In the genomic region with DNA sequence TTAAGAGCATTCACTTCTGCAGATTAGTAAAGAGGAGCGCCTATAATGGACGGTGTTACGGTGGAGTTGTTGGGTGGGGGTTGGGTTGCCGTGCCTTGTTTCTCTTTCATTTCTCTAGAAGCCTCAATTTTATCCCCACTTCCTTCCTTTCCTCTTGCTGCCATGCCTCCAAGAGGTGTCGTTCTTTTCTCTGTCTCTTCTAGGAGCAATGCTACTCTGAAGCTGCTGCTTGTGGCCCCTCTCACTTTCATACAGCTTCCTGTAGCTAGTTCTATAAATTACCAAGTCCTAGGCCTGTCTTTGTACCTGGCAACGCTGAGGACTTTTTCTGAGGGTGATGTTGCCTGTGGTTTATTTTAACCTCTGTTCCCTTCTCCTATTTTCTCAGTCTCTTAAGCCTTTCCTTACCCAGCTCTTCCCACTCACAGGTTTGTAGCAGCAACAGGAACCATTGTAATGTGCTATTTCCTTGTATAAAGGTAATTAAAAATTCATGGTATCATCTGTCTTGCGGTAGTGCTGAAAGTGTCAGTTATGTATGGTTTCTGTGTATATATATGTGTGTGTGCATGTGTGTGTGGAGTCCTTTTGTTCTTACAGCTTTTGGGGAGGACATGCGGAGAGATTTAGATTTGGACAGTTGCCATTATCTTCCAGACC, we compare ENCODE assay signal across 11 cellular contexts. TPM values are rescaled to one million over a fixed set of nuclear protein-coding genes. Genes with fewer than 3 reads are reported as not detected.
DNase-seq lines count a peak whose midpoint lies in the region; ATAC-seq, FAIRE-seq and TF ChIP-seq lines count a peak whose summit lies in the region.
"Had no signal": no experiment of that assay in that cellular context is flagged by ENCODE, and none has a peak within 500 bp of the region (broad histone marks: within the 10 kb centered on the region; RNA-seq: fewer than 3 reads in every experiment).

No MANE protein-coding gene starts in this region.

- no peaks in the 10 kb centered on the region for H3K36me3 Mint-ChIP-seq in T-cell

- no peak overlapping the region for H3K27ac Mint-ChIP-seq in T-cell
- H3K27ac Mint-ChIP-seq: brain; stimulated activated naive CD8-positive, alpha-beta T cell treated with anti-CD3 and anti-CD28 coated beads, Interleukin-15, Interleukin-2, amounts not matched to agents 100 ng/mL and 50 ng/mL, for 24 hours had no signal

- no peak for DNase-seq in breast epithelium (ENCODE audit: low spot score in 2 of 2)
- no peak for DNase-seq in mammary epithelial cell
- DNase-seq in T-cell: peak in 32 of 34 experiments; percentile 15 to 58 (median 36)
- no peak for DNase-seq in H1 (ENCODE audit: low read depth in 1 of 2, low spot score in 2 of 2)
- DNase-seq in stimulated activated CD8-positive, alpha-beta memory T cell treated with anti-CD3 and anti-CD28 coated beads, Interleukin-12 subunit alpha, Interleukin-12 subunit beta, amount 100 ng/mL, for 24 hours (ENCODE audit: extremely low read depth): peak; percentile 21
- DNase-seq in neuronal stem cell (ENCODE audit: low spot score): no peak
- DNase-seq in AG08396 (ENCODE audit: low spot score): no peak

- H2AK5ac ChIP-seq in H1 (ENCODE audit: low read depth, low read length): no peak overlapping the region; the same call in 1 of the 2 replicates
- H2AK5ac ChIP-seq in neuronal stem cell (ENCODE audit: low read depth, low read length): no peak overlapping the region

- peaks cover 7 to 17% (median 13%) of the 10 kb centered on the region in 3 donors for H3K4me1 Mint-ChIP-seq in T-cell
- H3K4me1 Mint-ChIP-seq: brain had no signal

- no peaks in the 10 kb centered on the region; the same call in 1 of the 2 replicates for H3K79me1 ChIP-seq in H1 (ENCODE audit: low read depth, low read length)
- peaks cover 3% of the 10 kb centered on the region for H3K79me1 ChIP-seq in neuronal stem cell (ENCODE audit: low read depth, low read length)

- H2BK12ac ChIP-seq in H1 (ENCODE audit: low read depth, low read length) (no peak overlapping the region), neuronal stem cell (ENCODE audit: low read length) (no peak overlapping the region)

- FAIRE-seq in H1 (lab: Jason Lieb, UNC): no peak

- H2BK20ac ChIP-seq in H1 (ENCODE audit: low read length): no peak overlapping the region

- H4K8ac ChIP-seq in H1 (ENCODE audit: extremely low read depth, insufficient read depth, low read length): no peak overlapping the region
- H4K8ac ChIP-seq in neuronal stem cell (ENCODE audit: low read depth, low read length): no peak overlapping the region

- H3K14ac ChIP-seq in H1 (ENCODE audit: insufficient read length) (no peak overlapping the region), neuronal stem cell (ENCODE audit: low read length) (no peak overlapping the region)

- POLR2A ChIA-PET in T-cell (lab: Charles Lee) (interaction anchor here (0.6 to 2.6 kb wide), 4 partner anchors 9 to 43 kb away, joined by 4 to 16 read pairs (median 6); partner anchors contain the start of gene DDHD1 (in 2 of the 2)), H1 (lab: Charles Lee; ENCODE audit: partially characterized antibody) (no interaction called here)

- no peaks in the 10 kb centered on the region for H3K27me3 Mint-ChIP-seq in T-cell
- H3K27me3 Mint-ChIP-seq: brain; stimulated activated naive CD8-positive, alpha-beta T cell treated with anti-CD3 and anti-CD28 coated beads, Interleukin-15, Interleukin-2, amounts not matched to agents 100 ng/mL and 50 ng/mL, for 24 hours had no signal

- H3K79me2 ChIP-seq in mammary epithelial cell (ENCODE audit: insufficient read depth, low read length): peaks cover 17% of the 10 kb centered on the region
- no peaks in the 10 kb centered on the region; a peak in 1 of 4 replicates for H3K79me2 ChIP-seq in H1 (ENCODE audit: control insufficient read depth in 1 of 2, insufficient read depth in 2 of 2, low read length in 2 of 2)

- H3K9ac ChIP-seq in mammary epithelial cell (ENCODE audit: insufficient read depth, low read length): no peak overlapping the region
- H3K9ac ChIP-seq in H1 (replicated peaks in 1 of 4; ENCODE audit: extremely low read depth in 1 of 4, low read depth in 3 of 4, low read length in 3 of 4): no peak overlapping the region
- no peak overlapping the region for H3K9ac ChIP-seq in neuronal stem cell (ENCODE audit: low read depth, low read length, poor library complexity)

- H3K4me3 Mint-ChIP-seq in T-cell: no peak overlapping the region
- H3K4me3 Mint-ChIP-seq: brain; stimulated activated naive CD8-positive, alpha-beta T cell treated with anti-CD3 and anti-CD28 coated beads, Interleukin-15, Interleukin-2, amounts not matched to agents 100 ng/mL and 50 ng/mL, for 24 hours had no signal

- H2BK5ac ChIP-seq in H1 (ENCODE audit: low read depth, low read length): no peak overlapping the region
- H2BK5ac ChIP-seq in neuronal stem cell (ENCODE audit: low read length): no peak overlapping the region

- WGBS in mammary epithelial cell (ENCODE audit: low coverage, missing lambda C conversion rate): 90% methylated on average over 8 of the region's 8 CpGs
- 93% methylated on average over 8 of the region's 8 CpGs; no CpG with 5 or more reads in 1 of the 2 experiments for WGBS in H1 (ENCODE audit: extremely low coverage in 1 of 2, insufficient coverage in 1 of 2, insufficient read length in 1 of 2, insufficient replicate concordance in 2 of 2, low coverage in 1 of 2, low lambda C conversion rate in 2 of 2, missing lambda C conversion rate in 1 of 2), 2 experiments
- WGBS in neuronal stem cell (ENCODE audit: extremely low coverage in 2 of 2, insufficient read length in 2 of 2, insufficient replicate concordance in 1 of 2), 2 donors: no CpG with 5 or more reads among the region's 8 CpGs

- in situ Hi-C loops in mammary epithelial cell (cut with MboI; ENCODE audit: low sequenced_read_pairs in 2 of 2): no loop called here

- H3K18ac ChIP-seq in H1 (ENCODE audit: extremely low read depth, low read length) (peak overlapping the region; percentile 83), neuronal stem cell (ENCODE audit: low read length) (no peak overlapping the region)

- CTCF ChIA-PET in mammary epithelial cell (lab: Charles Lee; ENCODE audit: low non-redundant PET): no interaction called here
- CTCF ChIA-PET in T-cell (lab: Charles Lee): interaction anchor here (0.6 to 3.7 kb wide), 8 partner anchors 16 to 108 kb away, joined by 3 to 23 read pairs (median 4); partner anchors contain the start of gene DDHD1 (in 1 of the 2)
- CTCF ChIA-PET in H1 (lab: Charles Lee; ENCODE audit: partially characterized antibody): interaction anchor here (0.8 to 2.4 kb wide), 4 partner anchors 8 to 196 kb away, joined by 3 to 9 read pairs (median 4); no protein-coding TSS in a partner anchor

- H2AFZ ChIP-seq in mammary epithelial cell (ENCODE audit: low read depth, low read length): no peak overlapping the region
- no peak overlapping the region for H2AFZ ChIP-seq in H1 (ENCODE audit: low read length)
- no peak overlapping the region for H2AFZ ChIP-seq in neuronal stem cell (ENCODE audit: low read length)

- TF ChIP-seq EP300 in H1 (IDR thresholded peaks at IDR 0.05; ENCODE audit: borderline replicate concordance in 1 of 2, low read depth in 2 of 2, low read length in 2 of 2): no peak

- H3K23ac ChIP-seq in H1 (ENCODE audit: insufficient read length) (no peak overlapping the region), neuronal stem cell (ENCODE audit: low read depth, low read length, poor library complexity) (no peak overlapping the region)

- H2BK120ac ChIP-seq in H1 (replicated peaks; ENCODE audit: low read depth, low read length) (no peak overlapping the region), neuronal stem cell (ENCODE audit: low read depth, low read length) (no peak overlapping the region)

- no TSS peak for BruUV-seq in mammary epithelial cell (replicated peaks; lab: Mats Ljungman, UMichigan)

- no peak overlapping the region for H4K5ac ChIP-seq in H1 (ENCODE audit: insufficient read length, low read depth, low read length)

- H3K9me3 Mint-ChIP-seq in T-cell: no peaks in the 10 kb centered on the region
- H3K9me3 Mint-ChIP-seq: stimulated activated naive CD8-positive, alpha-beta T cell treated with anti-CD3 and anti-CD28 coated beads, Interleukin-15, Interleukin-2, amounts not matched to agents 100 ng/mL and 50 ng/mL, for 24 hours had no signal

- ATAC-seq in HG03103 (IDR thresholded peaks at IDR 0.05; ENCODE audit: low read depth, unreplicated experiment) (peak; percentile 83), T-cell (replicated peaks in 1 of 4) (peak; percentile 76 to 85 (median 78))

- intact Hi-C loops in breast epithelium (cut with DNase I; ENCODE audit: low total_unique reads) (no loop called here), mammary epithelial cell (cut with micrococcal nuclease) (no loop called here)

- TF ChIP-seq RAD21 in H1 (IDR thresholded peaks at IDR 0.05 in 1 of 2, conservative IDR thresholded peaks at IDR 0.05 in 1 of 2; ENCODE audit: low read depth in 2 of 2, low read length in 2 of 2): no peak

- H3K27ac ChIP-seq in breast epithelium: no peak overlapping the region
- H3K27ac ChIP-seq in mammary epithelial cell (ENCODE audit: insufficient read depth, low read depth, low read length): no peak overlapping the region
- H3K27ac ChIP-seq in H1 (ENCODE audit: low read depth, low read length): no peak overlapping the region
- no peak overlapping the region for H3K27ac ChIP-seq in neuronal stem cell (replicated peaks; ENCODE audit: low read length)
- H3K27ac ChIP-seq: C4-2B had no signal

- no peaks in the 10 kb centered on the region for H4K20me1 ChIP-seq in mammary epithelial cell (ENCODE audit: insufficient read depth, low read length)
- H4K20me1 ChIP-seq in H1 (replicated peaks in 1 of 2; ENCODE audit: control insufficient read depth in 1 of 2, insufficient read depth in 2 of 2, low read length in 2 of 2): no peaks in the 10 kb centered on the region

- H3K4me3 ChIP-seq in breast epithelium (peak overlapping the region in 2 of 3 donors; percentile 28 to 31), mammary epithelial cell (replicated peaks in 1 of 3; ENCODE audit: insufficient read depth in 1 of 3, low read depth in 2 of 3, low read length in 3 of 3) (no peak overlapping the region), H1 (ENCODE audit: extremely low read depth in 1 of 4, insufficient read depth in 2 of 4, low read depth in 3 of 4, low read length in 4 of 4) (no peak overlapping the region), neuronal stem cell (ENCODE audit: low read length in 2 of 2) (no peak overlapping the region)

- no peaks in the 10 kb centered on the region for H3K27me3 ChIP-seq in breast epithelium
- no peaks in the 10 kb centered on the region for H3K27me3 ChIP-seq in mammary epithelial cell (ENCODE audit: insufficient read depth, low read length)
- no peaks in the 10 kb centered on the region for H3K27me3 ChIP-seq in H1 (replicated peaks in 1 of 4; ENCODE audit: control insufficient read depth in 3 of 4, extremely low read depth in 1 of 4, insufficient read depth in 3 of 4, low read length in 3 of 4)
- no peaks in the 10 kb centered on the region for H3K27me3 ChIP-seq in neuronal stem cell (ENCODE audit: control insufficient read depth in 3 of 3, insufficient read depth in 3 of 3, low read depth in 1 of 3, low read length in 3 of 3)

- no peak overlapping the region for H3K56ac ChIP-seq in H1 (replicated peaks; ENCODE audit: insufficient read length, low read depth, low read length)

- no peak overlapping the region for H3K4me2 ChIP-seq in mammary epithelial cell (ENCODE audit: insufficient read depth, low read depth, low read length)
- no peak overlapping the region for H3K4me2 ChIP-seq in H1 (ENCODE audit: insufficient read depth in 1 of 2, low read depth in 2 of 2, low read length in 2 of 2)
- no peak overlapping the region for H3K4me2 ChIP-seq in neuronal stem cell (ENCODE audit: insufficient read depth, low read length, poor library complexity, severe bottlenecking)

- no peak overlapping the region for H3K4ac ChIP-seq in H1 (replicated peaks; ENCODE audit: insufficient read length, low read depth, low read length)
- H3K4ac ChIP-seq in neuronal stem cell (ENCODE audit: low read length): no peak overlapping the region

- TF ChIP-seq POLR2A in breast epithelium (IDR thresholded peaks at IDR 0.05) (no peak), H1 (IDR thresholded peaks at IDR 0.05; ENCODE audit: control extremely low read depth in 1 of 2, low read depth in 2 of 2, low read length in 2 of 2) (no peak)

- H3K23me2 ChIP-seq in H1 (ENCODE audit: low read depth, low read length): no peaks in the 10 kb centered on the region; the same call in 1 of the 2 replicates

- no peak for TF ChIP-seq CTCF in breast epithelium (IDR thresholded peaks at IDR 0.05)
- TF ChIP-seq CTCF in mammary epithelial cell (conservative IDR thresholded peaks at IDR 0.05 in 1 of 2, IDR thresholded peaks at IDR 0.05 in 1 of 2; ENCODE audit: extremely low read depth in 1 of 2, insufficient read depth in 1 of 2, low read depth in 1 of 2, low read length in 2 of 2): no peak
- TF ChIP-seq CTCF in H1 (IDR thresholded peaks at IDR 0.05; ENCODE audit: control extremely low read depth in 1 of 3, insufficient read depth in 1 of 3, low read depth in 1 of 3, low read length in 3 of 3): no peak

- H3K4me1 ChIP-seq in breast epithelium: no peaks in the 10 kb centered on the region
- H3K4me1 ChIP-seq in mammary epithelial cell (ENCODE audit: insufficient read depth, low read length): no peaks in the 10 kb centered on the region
- H3K4me1 ChIP-seq in H1 (replicated peaks in 1 of 4; ENCODE audit: control insufficient read depth in 3 of 4, insufficient read depth in 4 of 4, low read length in 3 of 4): no peaks in the 10 kb centered on the region
- peaks cover 0 to 2% of the 10 kb centered on the region in 2 donors for H3K4me1 ChIP-seq in neuronal stem cell (ENCODE audit: control insufficient read depth in 2 of 2, insufficient read depth in 1 of 2, low read depth in 1 of 2, low read length in 2 of 2)

- H3K9me3 ChIP-seq in breast epithelium (peaks cover 0 to 20% of the 10 kb centered on the region in 2 donors), mammary epithelial cell (replicated peaks; ENCODE audit: insufficient read depth, low read length) (peaks cover 2% of the 10 kb centered on the region), H1 (ENCODE audit: insufficient read depth in 2 of 2, low read depth in 1 of 2, low read length in 1 of 2) (no peaks in the 10 kb centered on the region; a peak in 1 of 4 replicates), neuronal stem cell (replicated peaks in 1 of 2; ENCODE audit: control insufficient read depth in 2 of 2, insufficient read depth in 1 of 2, low read depth in 1 of 2, low read length in 2 of 2) (peaks cover 3 to 10% of the 10 kb centered on the region in 2 donors)

- dilution Hi-C loops in mammary epithelial cell (cut with HindIII; ENCODE audit: low sequenced_read_pairs): no loop called here

- no peak overlapping the region for H4K91ac ChIP-seq in H1 (replicated peaks; ENCODE audit: insufficient read length, low read length)
- H4K91ac ChIP-seq in neuronal stem cell (ENCODE audit: low read depth, low read length, poor library complexity): no peak overlapping the region

- no peaks in the 10 kb centered on the region for H3K36me3 ChIP-seq in breast epithelium
- H3K36me3 ChIP-seq in mammary epithelial cell (ENCODE audit: insufficient read depth, low read length): no peaks in the 10 kb centered on the region
- no peaks in the 10 kb centered on the region for H3K36me3 ChIP-seq in H1 (ENCODE audit: control insufficient read depth in 2 of 4, insufficient read depth in 4 of 4, low read length in 3 of 4)
- H3K36me3 ChIP-seq in neuronal stem cell (replicated peaks in 1 of 2; ENCODE audit: control insufficient read depth in 2 of 2, insufficient read depth in 2 of 2, low read length in 2 of 2): no peaks in the 10 kb centered on the region

- H2BK15ac ChIP-seq in H1 (ENCODE audit: low read length) (no peak overlapping the region), neuronal stem cell (ENCODE audit: low read length) (no peak overlapping the region)

RNA-seq across cellular contexts. Expression of gene DDHD1, which starts 44.0 kb away (rescaled TPM):
- total RNA-seq in breast epithelium (10 to 100 TPM; 25.2 to 32.9 (median 26.7) TPM), mammary epithelial cell (10 to 100 TPM; 18.0 to 27.3 TPM), T-cell (10 to 100 TPM; 36.6 to 69.6 (median 45.4) TPM)
- polyA plus RNA-seq in mammary epithelial cell (4.3 TPM), H1 (2011; rRNA removed) (2.6 and 3.6 TPM in 2 replicates)
- polyA minus RNA-seq in mammary epithelial cell: 6.6 TPM
- 14.0 and 16.0 TPM in 2 replicates for total RNA-seq in H1 (2021; fragmentation: NEBNext Ultra II Directional; extraction: Animal tissue kit (Norgen Biotek cat#: 25700))
- polyA plus RNA-seq in H1 (2011; cell fraction: cytosol; rRNA removed): 4.4 TPM
- 4.8 TPM for polyA plus RNA-seq in H1 (2011; cell fraction: nucleus; rRNA removed)
- 3.2 to 5.5 TPM (median 3.7 TPM) in 4 replicates for polyA plus RNA-seq in H1 (2012, experiment 1 of 2)
- polyA plus RNA-seq in H1 (2012, experiment 2 of 2): 0.24 TPM
- 5.8 TPM for polyA plus RNA-seq in H1 (2013, experiment 1 of 2)
- polyA plus RNA-seq in H1 (2013, experiment 2 of 2): 5.1 TPM
- 15.0 and 15.7 TPM in 2 replicates for polyA minus RNA-seq in H1 (2011; rRNA and poly(A)+ RNA removed)
- polyA minus RNA-seq in H1 (2011; cell fraction: cytosol; rRNA and poly(A)+ RNA removed): 9.9 TPM
- polyA minus RNA-seq in H1 (2011; cell fraction: nucleus; rRNA and poly(A)+ RNA removed): 44.7 TPM
- polyA plus RNA-seq in neuronal stem cell (2013, experiment 1 of 2): 5.4 TPM
- 6.0 TPM for polyA plus RNA-seq in neuronal stem cell (2013, experiment 2 of 2)

Comparison
In these comparisons a context has a peak if more than half of its experiments do, and no peak if none do; other contexts are left out.
1. H3K4me3 ChIP-seq: peak in breast epithelium (2 of 3); none in mammary epithelial cell (0 of 3), H1 (0 of 4) and neuronal stem cell (0 of 2).
2. DNase-seq: peak in T-cell (32 of 34) and stimulated activated CD8-positive, alpha-beta memory T cell treated with anti-CD3 and anti-CD28 coated beads, Interleukin-12 subunit alpha, Interleukin-12 subunit beta, amount 100 ng/mL, for 24 hours (single experiment); none in breast epithelium (0 of 2), mammary epithelial cell (single experiment), H1 (0 of 2), neuronal stem cell (single experiment) and AG08396 (single experiment).